Comparison of ENCODE assay signal across 9 cellular contexts in genomic region chr11:65612691-65613090, GRCh38. TPM values are rescaled to one million over a fixed set of nuclear protein-coding genes. Genes with fewer than 3 reads are reported as not detected.
DNase-seq lines count a peak whose midpoint lies in the region; ATAC-seq and TF ChIP-seq lines count a peak whose summit lies in the region.
"Had no signal": no experiment of that assay in that cellular context is flagged by ENCODE, and none has a peak within 500 bp of the region (broad histone marks: within the 10 kb centered on the region; RNA-seq: fewer than 3 reads in every experiment).

No MANE protein-coding gene starts in this region.

- no peak overlapping the region for H4K91ac ChIP-seq in H9 (ENCODE audit: insufficient read length, low read depth, low read length)

- H3K4ac ChIP-seq in H9 (ENCODE audit: low read depth, low read length) = no peak overlapping the region

- no peak overlapping the region for H3K56ac ChIP-seq in H9 (ENCODE audit: insufficient read length, low read depth, low read length)

- H2BK5ac ChIP-seq in H9 (ENCODE audit: insufficient read length, low read length) = no peak overlapping the region

- no peak overlapping the region for H3K18ac ChIP-seq in H9 (ENCODE audit: insufficient read length, low read depth, low read length)

- H3K27ac ChIP-seq in H9 (ENCODE audit: insufficient read length, low read depth, low read length) (no peak overlapping the region), smooth muscle cell (ENCODE audit: low read depth) (no peak overlapping the region)

- H3K4me1 Mint-ChIP-seq in H9 (peaks cover 17 to 30% of the 10 kb centered on the region in 2 experiments), glutamatergic neuron (ENCODE audit: low read depth, unreplicated experiment) (peaks cover 18% of the 10 kb centered on the region)
- H3K4me1 Mint-ChIP-seq in activated CD4-positive, alpha-beta memory T cell treated with anti-CD3 and anti-CD28 coated beads for 36 hours (ENCODE audit: low read depth) = peaks cover 55% of the 10 kb centered on the region

- no CpG with 5 or more reads among the region's 7 CpGs for WGBS in H9 (ENCODE audit: extremely low coverage, insufficient read length, low lambda C conversion rate)
- WGBS in smooth muscle cell (ENCODE audit: low lambda C conversion rate) = 97% methylated on average over 7 of the region's 7 CpGs

- no peaks in the 10 kb centered on the region for H3K27me3 ChIP-seq in H9 (ENCODE audit: insufficient read depth, low read length)
- H3K27me3 ChIP-seq in smooth muscle cell (ENCODE audit: low read depth) = no peaks in the 10 kb centered on the region

- H2AK5ac ChIP-seq in H9 (ENCODE audit: insufficient read length, low read length) = no peak overlapping the region

- no peaks in the 10 kb centered on the region for H3K36me3 ChIP-seq in smooth muscle cell (ENCODE audit: low read depth)

- H2AFZ ChIP-seq in H9 (ENCODE audit: low read length) (no peak overlapping the region), smooth muscle cell (ENCODE audit: low read depth) (no peak overlapping the region)

- H4K5ac ChIP-seq in H9 (ENCODE audit: insufficient read length, low read depth, low read length) = no peak overlapping the region

- POLR2A ChIA-PET in activated CD4-positive, alpha-beta memory T cell treated with anti-CD3 and anti-CD28 coated beads for 36 hours (lab: Charles Lee) = interaction anchor here (1.0 to 3.9 kb wide), 9 partner anchors 9 to 50 kb away, joined by 3 to 24 read pairs (median 6); partner anchors contain the start of genes EHBP1L1, KCNK7, RELA and ZNRD2

- no peak for ATAC-seq in HG03469 (IDR thresholded peaks at IDR 0.05; ENCODE audit: unreplicated experiment)
- no peak for ATAC-seq in GM18502 (IDR thresholded peaks at IDR 0.05; ENCODE audit: poor library complexity, unreplicated experiment)

- H3K9me3 Mint-ChIP-seq in H9 (no peaks in the 10 kb centered on the region), glutamatergic neuron (ENCODE audit: unreplicated experiment) (peaks cover 21% of the 10 kb centered on the region)
- H3K9me3 Mint-ChIP-seq in activated CD4-positive, alpha-beta memory T cell treated with anti-CD3 and anti-CD28 coated beads for 36 hours = no peaks in the 10 kb centered on the region

- no peak overlapping the region for H2BK12ac ChIP-seq in H9 (ENCODE audit: insufficient read length, low read depth, low read length)

- H3K4me2 ChIP-seq in H9 (ENCODE audit: insufficient read depth, insufficient read length, low read length) (peak overlapping the region; percentile 82), smooth muscle cell (peak overlapping the region; percentile 90)

- H3K4me3 Mint-ChIP-seq in H9 (peak overlapping the region; percentile 94 to 97), glutamatergic neuron (ENCODE audit: unreplicated experiment) (peak overlapping the region; percentile 89)
- peak overlapping the region; percentile 95 for H3K4me3 Mint-ChIP-seq in activated CD4-positive, alpha-beta memory T cell treated with anti-CD3 and anti-CD28 coated beads for 36 hours

- intact Hi-C loops in activated CD4-positive, alpha-beta memory T cell treated with anti-CD3 and anti-CD28 coated beads for 36 hours (cut with micrococcal nuclease) = no loop called here

- H2BK120ac ChIP-seq in H9 (ENCODE audit: low read depth, low read length, poor library complexity, severe bottlenecking) = no peak overlapping the region

- H3K9me3 ChIP-seq in H9 (ENCODE audit: control insufficient read depth, low read depth, low read length) (no peaks in the 10 kb centered on the region), smooth muscle cell (replicated peaks; ENCODE audit: low read depth) (no peaks in the 10 kb centered on the region)

- no peak overlapping the region for H4K8ac ChIP-seq in H9 (replicated peaks; ENCODE audit: insufficient read length, low read depth, low read length)

- H3K79me2 ChIP-seq in H9 (ENCODE audit: insufficient read depth, low read length) (peaks cover 7% of the 10 kb centered on the region; the same call in 1 of the 2 replicates), smooth muscle cell (ENCODE audit: low read depth) (peaks cover 50% of the 10 kb centered on the region)

- H3T11ph ChIP-seq in H9 (ENCODE audit: low read length) = no peak overlapping the region

- H4K20me1 ChIP-seq in H9 (ENCODE audit: control insufficient read depth, insufficient read depth, insufficient read length) (no peaks in the 10 kb centered on the region), smooth muscle cell (ENCODE audit: low read depth) (peaks cover 63% of the 10 kb centered on the region)

- H3K27me3 Mint-ChIP-seq in H9 (ENCODE audit: low read depth) = peaks cover 3% of the 10 kb centered on the region
- H3K27me3 Mint-ChIP-seq in activated CD4-positive, alpha-beta memory T cell treated with anti-CD3 and anti-CD28 coated beads for 36 hours = peaks cover 3% of the 10 kb centered on the region
- peaks cover 19% of the 10 kb centered on the region for H3K27me3 Mint-ChIP-seq in glutamatergic neuron (ENCODE audit: unreplicated experiment)

- peak overlapping the region; percentile 65 for H3K4me3 ChIP-seq in smooth muscle cell

- peaks cover 20% of the 10 kb centered on the region for H3K23me2 ChIP-seq in H9 (ENCODE audit: insufficient read length, low read depth, low read length, poor library complexity, severe bottlenecking)

- H2BK15ac ChIP-seq in H9 (ENCODE audit: low read depth, low read length) = no peak overlapping the region

- H3K9ac ChIP-seq in H9 (ENCODE audit: extremely low read depth, insufficient read length, low read length) = no peak overlapping the region
- H3K9ac ChIP-seq in smooth muscle cell (ENCODE audit: low read depth) = no peak overlapping the region

- H3F3A ChIP-seq in smooth muscle cell (ENCODE audit: low read depth) = no peaks in the 10 kb centered on the region

- no peak overlapping the region for H3K23ac ChIP-seq in H9 (ENCODE audit: insufficient read length, low read depth, low read length)

- H2BK20ac ChIP-seq in H9 (ENCODE audit: low read depth, low read length, poor library complexity, severe bottlenecking) = no peak overlapping the region

- DNase-seq in H9 (no peak), glutamatergic neuron (no peak), smooth muscle cell (lab: John Stamatoyannopoulos, UW; ENCODE audit: unreplicated experiment) (no peak), NCI-H526 (lab: John Stamatoyannopoulos, UW) (no peak), NCI-H82 (lab: John Stamatoyannopoulos, UW) (no peak)
- DNase-seq in activated CD4-positive, alpha-beta memory T cell treated with anti-CD3 and anti-CD28 coated beads for 36 hours = no peak
- DNase-seq: erythroblast had no signal

- H3K36me3 Mint-ChIP-seq in H9 (ENCODE audit: insufficient read depth in 1 of 3, low read depth in 3 of 3) (peaks cover 13 to 43% (median 42%) of the 10 kb centered on the region in 3 experiments; a peak in 6 of 7 replicates), glutamatergic neuron (ENCODE audit: unreplicated experiment) (no peaks in the 10 kb centered on the region)
- peaks cover 33% of the 10 kb centered on the region for H3K36me3 Mint-ChIP-seq in activated CD4-positive, alpha-beta memory T cell treated with anti-CD3 and anti-CD28 coated beads for 36 hours

- no peak overlapping the region for H3K14ac ChIP-seq in H9 (ENCODE audit: insufficient read depth, low read length)

- H3K4me1 ChIP-seq in H9 (ENCODE audit: insufficient read depth, low read length) = no peaks in the 10 kb centered on the region; the same call in none of the 2 replicates
- peaks cover 20% of the 10 kb centered on the region for H3K4me1 ChIP-seq in smooth muscle cell (ENCODE audit: low read depth)

- peaks cover 3% of the 10 kb centered on the region for H3K79me1 ChIP-seq in H9 (ENCODE audit: insufficient read depth, low read depth, low read length, poor library complexity, severe bottlenecking)

- TF ChIP-seq CTCF in H9 (conservative IDR thresholded peaks at IDR 0.05) (no peak), glutamatergic neuron (IDR thresholded peaks at IDR 0.05; ENCODE audit: partially characterized antibody, unreplicated experiment) (no peak), smooth muscle cell (IDR thresholded peaks at IDR 0.05; ENCODE audit: borderline replicate concordance, insufficient read depth, poor library complexity, severe bottlenecking) (no peak)

- H3K27ac Mint-ChIP-seq in H9 = no peak overlapping the region; a peak in 1 of 7 replicates
- peak overlapping the region; percentile 98 for H3K27ac Mint-ChIP-seq in activated CD4-positive, alpha-beta memory T cell treated with anti-CD3 and anti-CD28 coated beads for 36 hours
- H3K27ac Mint-ChIP-seq in glutamatergic neuron (ENCODE audit: unreplicated experiment) = no peak overlapping the region

- CTCF ChIA-PET in activated CD4-positive, alpha-beta memory T cell treated with anti-CD3 and anti-CD28 coated beads for 36 hours (lab: Charles Lee) = interaction anchor here (0.9 to 5.7 kb wide), 8 partner anchors 13 to 276 kb away, joined by 3 to 39 read pairs (median 4); partner anchors contain the start of genes FAM89B, FIBP and ZNRD2

RNA-seq across cellular contexts. Expression of gene MAP3K11, which starts 1.3 kb away (rescaled TPM):
- total RNA-seq in H9 (2021) (57.9 and 61.1 TPM in 2 replicates), glutamatergic neuron (ENCODE audit: unreplicated experiment) (58.6 TPM), smooth muscle cell (14.9 and 15.0 TPM in 2 replicates)
- 10 to 100 TPM; 56.7 to 62.6 TPM for total RNA-seq in activated CD4-positive, alpha-beta memory T cell treated with anti-CD3 and anti-CD28 coated beads for 36 hours
- 17.3 and 29.7 TPM in 2 replicates for polyA plus RNA-seq in smooth muscle cell

RNA-seq across cellular contexts. Expression of gene PCNX3, which starts 2.9 kb away (rescaled TPM):
- total RNA-seq in H9 (2021) (48.3 and 50.5 TPM in 2 replicates), glutamatergic neuron (ENCODE audit: unreplicated experiment) (43.3 TPM), smooth muscle cell (12.0 and 17.5 TPM in 2 replicates)
- total RNA-seq in activated CD4-positive, alpha-beta memory T cell treated with anti-CD3 and anti-CD28 coated beads for 36 hours = 10 to 100 TPM; 29.8 to 32.1 TPM
- 18.3 and 20.7 TPM in 2 replicates for polyA plus RNA-seq in smooth muscle cell

RNA-seq across cellular contexts. Expression of gene KCNK7, which starts 17.1 kb away (rescaled TPM):
- total RNA-seq in H9 (2021) (1.8 and 2.8 TPM in 2 replicates), glutamatergic neuron (ENCODE audit: unreplicated experiment) (0.69 TPM), smooth muscle cell (1.7 TPM in 1 of 2 replicates, not detected in the other)
- under 1 TPM; 0.29 to 0.31 TPM for total RNA-seq in activated CD4-positive, alpha-beta memory T cell treated with anti-CD3 and anti-CD28 coated beads for 36 hours
- polyA plus RNA-seq in smooth muscle cell = not detected in 2 replicates

RNA-seq across cellular contexts. Expression of gene SIPA1, which starts 25.2 kb away (rescaled TPM):
- total RNA-seq in H9 (2021) (32.0 and 37.4 TPM in 2 replicates), glutamatergic neuron (ENCODE audit: unreplicated experiment) (21.4 TPM), smooth muscle cell (9.8 and 15.9 TPM in 2 replicates)
- total RNA-seq in activated CD4-positive, alpha-beta memory T cell treated with anti-CD3 and anti-CD28 coated beads for 36 hours = 100 to 1,000 TPM; 163 to 167 TPM
- polyA plus RNA-seq in smooth muscle cell = 63.8 and 67.6 TPM in 2 replicates

RNA-seq across cellular contexts. Expression of gene EHBP1L1, which starts 36.8 kb away (rescaled TPM):
- total RNA-seq in H9 (2021) = 13.8 and 14.5 TPM in 2 replicates
- 100 to 1,000 TPM; 137 to 141 TPM for total RNA-seq in activated CD4-positive, alpha-beta memory T cell treated with anti-CD3 and anti-CD28 coated beads for 36 hours
- 14.2 TPM for total RNA-seq in glutamatergic neuron (ENCODE audit: unreplicated experiment)
- 5.1 and 14.0 TPM in 2 replicates for total RNA-seq in smooth muscle cell
- 28.4 and 29.5 TPM in 2 replicates for polyA plus RNA-seq in smooth muscle cell
